ENCODE assay signal across 15 cellular contexts in genomic region chr1:36883315-36883949, GRCh38.
DNase-seq lines count a peak whose midpoint lies in the region; ATAC-seq and TF ChIP-seq lines count a peak whose summit lies in the region.
"Had no signal": no experiment of that assay in that cellular context is flagged by ENCODE, and none has a peak within 500 bp of the region (broad histone marks: within the 10 kb centered on the region; RNA-seq: fewer than 3 reads in every experiment).

No MANE protein-coding gene starts in this region.

- no peaks in the 10 kb centered on the region for H3K36me3 ChIP-seq in OCI-LY3 (replicated peaks; ENCODE audit: low read depth, low read length)
- H3K36me3 ChIP-seq in stomach: no peaks in the 10 kb centered on the region

- no peak overlapping the region for H3K27ac Mint-ChIP-seq in activated CD8-positive, alpha-beta memory T cell treated with anti-CD3 and anti-CD28 coated beads, Interleukin-2, amount 10 ng/mL, durations not matched to agents 7 days and 5 days
- H3K27ac Mint-ChIP-seq in T-helper 17 cell: no peak overlapping the region
- H3K27ac Mint-ChIP-seq: IgD-negative memory B cell had no signal

- H3K4me2 ChIP-seq in OCI-LY3 (ENCODE audit: low read length): peak overlapping the region; percentile 61

- TF ChIP-seq POLR2A in lower leg skin (IDR thresholded peaks at IDR 0.05) (no peak), stomach (IDR thresholded peaks at IDR 0.05) (no peak)

- H3K4me3 Mint-ChIP-seq in activated CD8-positive, alpha-beta memory T cell treated with anti-CD3 and anti-CD28 coated beads, Interleukin-2, amount 10 ng/mL, durations not matched to agents 7 days and 5 days: no peak overlapping the region
- no peak overlapping the region for H3K4me3 Mint-ChIP-seq in T-helper 17 cell

- no peaks in the 10 kb centered on the region for H3K36me3 Mint-ChIP-seq in activated CD8-positive, alpha-beta memory T cell treated with anti-CD3 and anti-CD28 coated beads, Interleukin-2, amount 10 ng/mL, durations not matched to agents 7 days and 5 days
- peaks cover under 1% of the 10 kb centered on the region for H3K36me3 Mint-ChIP-seq in T-helper 17 cell (ENCODE audit: low read depth)
- H3K36me3 Mint-ChIP-seq: IgD-negative memory B cell had no signal

- H3K9me3 ChIP-seq in OCI-LY3 (ENCODE audit: insufficient read depth, low read length) (no peaks in the 10 kb centered on the region), stomach (no peaks in the 10 kb centered on the region), T-helper 17 cell (ENCODE audit: control insufficient read depth, low read length, poor library complexity, severe bottlenecking) (no peaks in the 10 kb centered on the region)

- H3K9me3 Mint-ChIP-seq in activated CD8-positive, alpha-beta memory T cell treated with anti-CD3 and anti-CD28 coated beads, Interleukin-2, amount 10 ng/mL, durations not matched to agents 7 days and 5 days (ENCODE audit: low read depth): no peaks in the 10 kb centered on the region

- peak; percentile 21 for DNase-seq in activated CD8-positive, alpha-beta memory T cell treated with anti-CD3 and anti-CD28 coated beads, Interleukin-2, amount 10 ng/mL, durations not matched to agents 7 days and 5 days
- DNase-seq in activated CD8-positive, alpha-beta memory T cell treated with anti-CD3 and anti-CD28 coated beads for 24 hours: no peak
- peak; percentile 1 to 37 for DNase-seq in lower leg skin (ENCODE audit: low spot score in 2 of 2)
- peak; percentile 9 for DNase-seq in stomach
- DNase-seq in T-helper 17 cell: no peak
- DNase-seq in NCI-H446 (lab: John Stamatoyannopoulos, UW): no peak
- DNase-seq in HUDEP-2 (lab: John Stamatoyannopoulos, UW; ENCODE audit: unreplicated experiment in 76 of 76): no peak
- DNase-seq: C1 segment of cervical spinal cord, Kasumi-1, NCI-H1092 treated with DMSO at 0.1 percent for 48 hours, NCI-H526 treated with DMSO at 0.1 percent for 48 hours, OCI-M1, SHP77 treated with DMSO at 0.1 percent for 48 hours had no signal

- H3K27me3 ChIP-seq in OCI-LY3 (ENCODE audit: low read depth, low read length): no peaks in the 10 kb centered on the region
- H3K27me3 ChIP-seq in stomach: peaks cover 0 to 22% (median 5%) of the 10 kb centered on the region in 3 donors

- intact Hi-C loops in lower leg skin (cut with DNase I; ENCODE audit: low total_unique reads) (no loop called here), stomach (cut with DNase I; ENCODE audit: low total_unique reads) (no loop called here)

- H3K4me1 Mint-ChIP-seq in activated CD8-positive, alpha-beta memory T cell treated with anti-CD3 and anti-CD28 coated beads, Interleukin-2, amount 10 ng/mL, durations not matched to agents 7 days and 5 days: no peaks in the 10 kb centered on the region
- no peaks in the 10 kb centered on the region for H3K4me1 Mint-ChIP-seq in T-helper 17 cell

- H3K27ac ChIP-seq in OCI-LY3 (ENCODE audit: low read length) (peak overlapping the region; percentile 52), stomach (no peak overlapping the region)

- H3K9ac ChIP-seq in OCI-LY3 (ENCODE audit: low read length): 0 out of 2 replicates have a peak overlapping the region, but pooled peaks have one; percentile 4

- no peak overlapping the region for H2AFZ ChIP-seq in OCI-LY3 (ENCODE audit: low read depth, low read length)

- H3K27me3 Mint-ChIP-seq in activated CD8-positive, alpha-beta memory T cell treated with anti-CD3 and anti-CD28 coated beads, Interleukin-2, amount 10 ng/mL, durations not matched to agents 7 days and 5 days: peaks cover 2% of the 10 kb centered on the region
- H3K27me3 Mint-ChIP-seq in T-helper 17 cell: peaks cover 39% of the 10 kb centered on the region

- ATAC-seq in activated CD8-positive, alpha-beta memory T cell treated with anti-CD3 and anti-CD28 coated beads, Interleukin-2, amount 10 ng/mL, durations not matched to agents 7 days and 5 days: no peak
- no peak for ATAC-seq in T-helper 17 cell

- H3K4me1 ChIP-seq in OCI-LY3 (ENCODE audit: low read length): peaks cover 35% of the 10 kb centered on the region
- H3K4me1 ChIP-seq in stomach: no peaks in the 10 kb centered on the region

- no peak for TF ChIP-seq EP300 in stomach (IDR thresholded peaks at IDR 0.05)

- peak overlapping the region; percentile 16 for H3K4me3 ChIP-seq in OCI-LY3 (ENCODE audit: low read length)
- H3K4me3 ChIP-seq in lower leg skin (ENCODE audit: low read depth, poor library complexity, severe bottlenecking): no peak overlapping the region
- no peak overlapping the region for H3K4me3 ChIP-seq in stomach

- H4K20me1 ChIP-seq in OCI-LY3 (ENCODE audit: insufficient read depth, low read length): no peaks in the 10 kb centered on the region

- H3K79me2 ChIP-seq in OCI-LY3 (ENCODE audit: low read length): no peaks in the 10 kb centered on the region

- TF ChIP-seq CTCF in OCI-LY3 (IDR thresholded peaks at IDR 0.05; ENCODE audit: low read depth, low read length) (no peak), lower leg skin (IDR thresholded peaks at IDR 0.05) (no peak), stomach (IDR thresholded peaks at IDR 0.05) (no peak)

- 90 to 94% methylated on average over 3 of the region's 3 CpGs for WGBS in lower leg skin, 2 donors
- 83 to 92% (median 86%) methylated on average over 3 of the region's 3 CpGs for WGBS in stomach, 5 donors

- CTCF ChIA-PET in activated CD8-positive, alpha-beta memory T cell treated with anti-CD3 and anti-CD28 coated beads, Interleukin-2, amount 10 ng/mL, durations not matched to agents 7 days and 5 days (lab: Charles Lee): no interaction called here

Comparison
In these comparisons a context has a peak if more than half of its experiments do, and no peak if none do; other contexts are left out.
1. DNase-seq: peak in activated CD8-positive, alpha-beta memory T cell treated with anti-CD3 and anti-CD28 coated beads, Interleukin-2, amount 10 ng/mL, durations not matched to agents 7 days and 5 days (single experiment), lower leg skin (2 of 2) and stomach (single experiment); none in activated CD8-positive, alpha-beta memory T cell treated with anti-CD3 and anti-CD28 coated beads for 24 hours (single experiment), T-helper 17 cell (0 of 3), NCI-H446 (0 of 2) and HUDEP-2 (0 of 76).